Comparison of ENCODE assay signal across 9 cellular contexts in the genomic region with DNA sequence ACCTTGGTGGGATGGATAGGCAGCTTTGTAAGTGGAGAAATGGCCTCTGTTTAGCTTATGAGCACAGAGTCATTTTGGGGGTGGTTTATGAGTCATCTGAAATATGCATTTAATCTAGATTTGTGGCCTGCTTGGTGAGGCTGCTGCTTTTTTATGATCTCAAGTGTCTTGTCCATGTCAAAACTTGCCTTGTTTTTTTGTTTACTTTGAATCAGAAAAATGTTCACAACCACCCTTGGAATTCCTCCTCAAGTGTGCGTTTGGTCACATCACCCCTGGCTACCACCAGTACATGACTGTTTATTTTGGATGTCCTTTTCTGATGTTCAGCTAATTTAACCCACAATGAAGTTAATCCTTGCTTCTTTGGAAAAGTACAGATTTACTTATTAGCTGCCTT.
DNase-seq lines count a peak whose midpoint lies in the region; ATAC-seq and TF ChIP-seq lines count a peak whose summit lies in the region.
"Had no signal": no experiment of that assay in that cellular context is flagged by ENCODE, and none has a peak within 500 bp of the region (broad histone marks: within the 10 kb centered on the region; RNA-seq: fewer than 3 reads in every experiment).

No MANE protein-coding gene starts in this region.

- H3K4me2 ChIP-seq in Loucy (ENCODE audit: low read depth, low read length, poor library complexity, severe bottlenecking) = peak overlapping the region; percentile 49
- peak overlapping the region; percentile 63 for H3K4me2 ChIP-seq in osteoblast (ENCODE audit: insufficient read depth, low read length)

- TF ChIP-seq POLR2A in uterus (IDR thresholded peaks at IDR 0.05) = no peak

- no peak overlapping the region for H3K4me3 Mint-ChIP-seq in CD8-positive, alpha-beta T cell

- peak; percentile 89 for DNase-seq in ELR (ENCODE audit: low read depth)
- peak in 1 of 61 donors; percentile 14 for DNase-seq in caudate nucleus (lab: John Stamatoyannopoulos, UW)
- peak; percentile 74 for DNase-seq in osteoblast (ENCODE audit: insufficient read length, low spot score, missing footprints)
- DNase-seq in uterus = no peak
- no peak for DNase-seq in DMS153 (lab: John Stamatoyannopoulos, UW)
- no peak for DNase-seq in CD8-positive, alpha-beta T cell
- DNase-seq: NCI-H1417 treated with DMSO at 0.1 percent for 48 hours had no signal

- intact Hi-C loops in uterus (cut with DNase I; ENCODE audit: low total_unique reads) = no loop called here
- intact Hi-C loops in CD8-positive, alpha-beta T cell (cut with DNase I, micrococcal nuclease) = no loop called here

- no peaks in the 10 kb centered on the region for H4K20me1 ChIP-seq in Loucy (ENCODE audit: insufficient read depth, low read length, poor library complexity, severe bottlenecking)
- peaks cover 4% of the 10 kb centered on the region for H4K20me1 ChIP-seq in osteoblast (ENCODE audit: insufficient read depth, low read length)

- TF ChIP-seq CTCF in Loucy (conservative IDR thresholded peaks at IDR 0.05; ENCODE audit: low read length) = no peak
- no peak for TF ChIP-seq CTCF in osteoblast (IDR thresholded peaks at IDR 0.05; ENCODE audit: extremely low read depth, low read depth, low read length)
- no peak for TF ChIP-seq CTCF in uterus (IDR thresholded peaks at IDR 0.05)
- TF ChIP-seq CTCF in CD8-positive, alpha-beta T cell (IDR thresholded peaks at IDR 0.05) = no peak

- H3K27me3 Mint-ChIP-seq in CD8-positive, alpha-beta T cell (ENCODE audit: low read depth) = no peaks in the 10 kb centered on the region

- POLR2A ChIA-PET in CD8-positive, alpha-beta T cell (lab: Charles Lee) = no interaction called here

- H2AFZ ChIP-seq in Loucy (ENCODE audit: low read length) = no peak overlapping the region
- H2AFZ ChIP-seq in osteoblast (ENCODE audit: low read length) = no peak overlapping the region

- no peaks in the 10 kb centered on the region for H3K9me3 Mint-ChIP-seq in CD8-positive, alpha-beta T cell

- no peaks in the 10 kb centered on the region for H3K36me3 Mint-ChIP-seq in CD8-positive, alpha-beta T cell

- CTCF ChIA-PET in CD8-positive, alpha-beta T cell (lab: Charles Lee) = interaction anchor here (1.5 kb wide), 1 partner anchor 26 kb away, joined by 3 read pairs; no protein-coding TSS in a partner anchor

- H3K4me3 ChIP-seq in Loucy (ENCODE audit: low read length, poor library complexity, severe bottlenecking) (no peak overlapping the region), osteoblast (ENCODE audit: insufficient read depth, low read length) (peak overlapping the region; percentile 11), uterus (no peak overlapping the region)
- H3K4me3 ChIP-seq in CD8-positive, alpha-beta T cell (ENCODE audit: low read depth, low read length) = no peak overlapping the region
- H3K4me3 ChIP-seq: skin epidermis had no signal

- H3K9me3 ChIP-seq in Loucy (ENCODE audit: insufficient read depth, low read depth, low read length) (no peaks in the 10 kb centered on the region), osteoblast (ENCODE audit: low read depth, low read length) (no peaks in the 10 kb centered on the region), uterus (no peaks in the 10 kb centered on the region)
- H3K9me3 ChIP-seq in CD8-positive, alpha-beta T cell (ENCODE audit: low read length) = no peaks in the 10 kb centered on the region

- no peak overlapping the region for H3K27ac Mint-ChIP-seq in CD8-positive, alpha-beta T cell

- peaks cover 57% of the 10 kb centered on the region for H3K4me1 ChIP-seq in Loucy (ENCODE audit: insufficient read depth, low read length, poor library complexity, severe bottlenecking)
- peaks cover 60% of the 10 kb centered on the region for H3K4me1 ChIP-seq in osteoblast (ENCODE audit: insufficient read depth, low read length)
- peaks cover 4% of the 10 kb centered on the region in 2 donors for H3K4me1 ChIP-seq in uterus
- H3K4me1 ChIP-seq in CD8-positive, alpha-beta T cell (ENCODE audit: insufficient read depth, low read length) = peaks cover 11% of the 10 kb centered on the region

- H3K27me3 ChIP-seq in Loucy (ENCODE audit: insufficient read depth, low read length, poor library complexity, severe bottlenecking) (no peaks in the 10 kb centered on the region), osteoblast (ENCODE audit: insufficient read depth, low read length) (no peaks in the 10 kb centered on the region), uterus (no peaks in the 10 kb centered on the region)
- no peaks in the 10 kb centered on the region for H3K27me3 ChIP-seq in CD8-positive, alpha-beta T cell (ENCODE audit: insufficient read depth, low read length)

- H3K9me2 ChIP-seq in Loucy (replicated peaks; ENCODE audit: low read depth, low read length) = no peaks in the 10 kb centered on the region

- H3K36me3 ChIP-seq in Loucy (ENCODE audit: insufficient read depth, low read length) (no peaks in the 10 kb centered on the region), osteoblast (ENCODE audit: insufficient read depth, low read length) (no peaks in the 10 kb centered on the region), uterus (no peaks in the 10 kb centered on the region)
- no peaks in the 10 kb centered on the region for H3K36me3 ChIP-seq in CD8-positive, alpha-beta T cell (ENCODE audit: insufficient read depth, low read length)

- H3K9ac ChIP-seq in Loucy (ENCODE audit: low read depth, low read length, poor library complexity, severe bottlenecking) = no peak overlapping the region

- no peaks in the 10 kb centered on the region for H3F3A ChIP-seq in Loucy (ENCODE audit: low read depth)

- ATAC-seq in CD8-positive, alpha-beta T cell = no peak

- H3K27ac ChIP-seq in caudate nucleus (ENCODE audit: low read depth, low read length) (peak overlapping the region; percentile 41), osteoblast (ENCODE audit: low read depth, low read length) (peak overlapping the region; percentile 73), uterus (no peak overlapping the region)
- no peak overlapping the region for H3K27ac ChIP-seq in CD8-positive, alpha-beta T cell (ENCODE audit: low read depth, low read length)

- H3K79me2 ChIP-seq in Loucy (ENCODE audit: insufficient read depth, low read length) (peaks cover 62% of the 10 kb centered on the region), osteoblast (ENCODE audit: insufficient read depth, low read length) (peaks cover 48% of the 10 kb centered on the region)

- peaks cover 22% of the 10 kb centered on the region for H3K4me1 Mint-ChIP-seq in CD8-positive, alpha-beta T cell (ENCODE audit: low read depth)

Comparison
In these comparisons a context has a peak if more than half of its experiments do, and no peak if none do; other contexts are left out.
1. DNase-seq: peak in ELR (single experiment) and osteoblast (single experiment); none in uterus (0 of 2), DMS153 (single experiment) and CD8-positive, alpha-beta T cell (0 of 7).
2. H3K27ac ChIP-seq: peak in caudate nucleus (single experiment) and osteoblast (single experiment); none in uterus (0 of 2) and CD8-positive, alpha-beta T cell (single experiment).